ENCODE assay signal across 20 cellular contexts in the genomic region with DNA sequence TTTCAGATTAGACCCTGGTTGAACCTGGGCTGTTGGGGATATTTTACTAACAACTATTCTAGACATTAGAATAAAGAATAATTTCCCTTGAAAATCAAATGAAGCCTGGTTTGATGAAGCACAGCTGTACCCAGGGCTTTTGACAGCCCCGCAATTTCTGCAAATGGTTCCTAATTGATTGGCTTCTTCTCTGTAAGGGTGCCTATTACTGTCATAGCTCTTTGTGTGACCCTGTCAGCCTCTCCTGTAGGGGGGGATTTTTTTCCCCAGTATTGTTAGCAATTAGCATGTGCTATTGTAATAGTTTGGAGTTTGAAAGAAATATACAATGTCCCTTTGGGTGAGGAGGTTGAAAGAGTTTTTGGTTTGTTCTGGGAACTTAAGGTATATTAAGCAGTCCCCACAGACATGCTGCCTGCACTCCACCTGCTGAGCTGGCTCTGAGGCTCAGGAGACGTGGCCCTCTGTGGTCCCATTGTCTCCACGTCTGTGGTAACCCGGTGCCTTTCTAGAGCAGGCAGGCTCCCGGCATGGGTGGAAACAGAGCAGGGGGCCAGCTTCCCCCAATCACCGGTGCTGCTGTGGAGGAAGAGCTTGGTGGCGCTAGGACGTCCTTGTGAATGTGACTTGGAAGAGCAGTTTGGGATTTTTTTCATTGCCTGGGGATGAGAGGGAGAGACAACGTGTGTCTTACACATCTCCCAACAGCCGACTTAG. TPM values are rescaled to one million over a fixed set of nuclear protein-coding genes. Genes with fewer than 3 reads are reported as not detected.
DNase-seq lines count a peak whose midpoint lies in the region; ATAC-seq and TF ChIP-seq lines count a peak whose summit lies in the region.
"Had no signal": no experiment of that assay in that cellular context is flagged by ENCODE, and none has a peak within 500 bp of the region (broad histone marks: within the 10 kb centered on the region; RNA-seq: fewer than 3 reads in every experiment).

No MANE protein-coding gene starts in this region.

- H3K9me3 ChIP-seq in RWPE2 (ENCODE audit: severe bottlenecking) (no peaks in the 10 kb centered on the region), iPS-20b (ENCODE audit: insufficient read depth, low read depth, low read length) (peaks cover 6% of the 10 kb centered on the region; the same call in 1 of the 2 replicates), thyroid gland (no peaks in the 10 kb centered on the region)
- H3K9me3 ChIP-seq: gastroesophageal sphincter, MG63 had no signal

- H3K27ac Mint-ChIP-seq in stimulated activated effector memory CD8-positive, alpha-beta T cell treated with anti-CD3 and anti-CD28 coated beads, Interleukin-12 subunit alpha, Interleukin-12 subunit beta, amount 100 ng/mL, for 72 hours = no peak overlapping the region
- H3K27ac Mint-ChIP-seq: activated CD8-positive, alpha-beta memory T cell treated with anti-CD3 and anti-CD28 coated beads, Interleukin-2, amount 10 ng/mL, durations not matched to agents 7 days and 5 days; T-helper 1 cell treated with Interleukin-12 subunit alpha and Interleukin-12 subunit beta and Interleukin-4 antibody, amounts not matched to agents 30 μg/mL and 1 μg/mL, for 36 hours; type B pancreatic cell had no signal

- intact Hi-C loops in thyroid gland (cut with DNase I) = no loop called here

- no peak for TF ChIP-seq CTCF in RWPE2 (IDR thresholded peaks at IDR 0.05; ENCODE audit: poor library complexity, severe bottlenecking)
- no peak for TF ChIP-seq CTCF in thyroid gland (IDR thresholded peaks at IDR 0.05)

- H3K27ac ChIP-seq in RWPE2 (ENCODE audit: poor library complexity, severe bottlenecking) (no peak overlapping the region), iPS-20b (ENCODE audit: low read length) (no peak overlapping the region), thyroid gland (peak overlapping the region; percentile 65 to 90 (median 89))
- H3K27ac ChIP-seq: C4-2B had no signal

- no peaks in the 10 kb centered on the region for H3K9me3 Mint-ChIP-seq in stimulated activated effector memory CD8-positive, alpha-beta T cell treated with anti-CD3 and anti-CD28 coated beads, Interleukin-12 subunit alpha, Interleukin-12 subunit beta, amount 100 ng/mL, for 72 hours
- H3K9me3 Mint-ChIP-seq: T-helper 1 cell treated with Interleukin-12 subunit alpha and Interleukin-12 subunit beta and Interleukin-4 antibody, amounts not matched to agents 30 μg/mL and 1 μg/mL, for 36 hours; type B pancreatic cell had no signal

- peak overlapping the region; percentile 30; the same call in 1 of the 2 replicates for H3K9ac ChIP-seq in iPS-20b (ENCODE audit: low read depth, low read length)

- peak in 1 of 2 donors; percentile 23 for TF ChIP-seq POLR2A in thyroid gland (IDR thresholded peaks at IDR 0.05)

- no peaks in the 10 kb centered on the region for H3K36me3 ChIP-seq in RWPE2 (ENCODE audit: low read depth)
- peaks cover 9% of the 10 kb centered on the region for H3K36me3 ChIP-seq in iPS-20b (ENCODE audit: insufficient read depth, low read depth, low read length)
- no peaks in the 10 kb centered on the region for H3K36me3 ChIP-seq in thyroid gland
- H3K36me3 ChIP-seq: gastroesophageal sphincter, MG63 had no signal

- H3K4me3 ChIP-seq in RWPE2 (ENCODE audit: severe bottlenecking) (no peak overlapping the region), iPS-20b (ENCODE audit: low read length) (no peak overlapping the region), thyroid gland (replicated peaks in 1 of 3) (no peak overlapping the region)
- H3K4me3 ChIP-seq: MG63 had no signal

- ATAC-seq in RWPE2 (ENCODE audit: low read depth) (peak; percentile 23; the same call in 1 of the 3 replicates), HG02623 (IDR thresholded peaks at IDR 0.05; ENCODE audit: unreplicated experiment) (no peak), HG02870 (IDR thresholded peaks at IDR 0.05; ENCODE audit: unreplicated experiment) (no peak)
- no peak for ATAC-seq in stimulated activated effector memory CD8-positive, alpha-beta T cell treated with anti-CD3 and anti-CD28 coated beads, Interleukin-12 subunit alpha, Interleukin-12 subunit beta, amount 100 ng/mL, for 72 hours
- ATAC-seq: activated CD8-positive, alpha-beta memory T cell treated with anti-CD3 and anti-CD28 coated beads, Interleukin-2, amount 10 ng/mL, durations not matched to agents 7 days and 5 days; gastroesophageal sphincter had no signal

- no peaks in the 10 kb centered on the region for H3K4me1 ChIP-seq in RWPE2 (ENCODE audit: insufficient read depth, poor library complexity, severe bottlenecking)
- H3K4me1 ChIP-seq in iPS-20b (ENCODE audit: insufficient read depth, low read length) = peaks cover 7% of the 10 kb centered on the region
- H3K4me1 ChIP-seq in thyroid gland = peaks cover 51 to 69% of the 10 kb centered on the region in 2 donors

- no peaks in the 10 kb centered on the region for H3K4me1 Mint-ChIP-seq in stimulated activated effector memory CD8-positive, alpha-beta T cell treated with anti-CD3 and anti-CD28 coated beads, Interleukin-12 subunit alpha, Interleukin-12 subunit beta, amount 100 ng/mL, for 72 hours
- H3K4me1 Mint-ChIP-seq: activated CD8-positive, alpha-beta memory T cell treated with anti-CD3 and anti-CD28 coated beads, Interleukin-2, amount 10 ng/mL, durations not matched to agents 7 days and 5 days had no signal

- peak; percentile 31 for DNase-seq in NCI-H748 (lab: John Stamatoyannopoulos, UW; ENCODE audit: unreplicated experiment)
- no peak for DNase-seq in NCI-H748 treated with DMSO at 0.1 percent for 48 hours (lab: John Stamatoyannopoulos, UW)
- DNase-seq in RWPE2 (ENCODE audit: low spot score) = no peak
- DNase-seq in thyroid gland = no peak
- DNase-seq in stimulated activated effector memory CD8-positive, alpha-beta T cell treated with anti-CD3 and anti-CD28 coated beads, Interleukin-12 subunit alpha, Interleukin-12 subunit beta, amount 100 ng/mL, for 72 hours (ENCODE audit: low spot score in 2 of 2) = no peak
- DNase-seq: activated CD4-positive, CD25-positive, alpha-beta regulatory T cell; activated CD8-positive, alpha-beta memory T cell treated with anti-CD3 and anti-CD28 coated beads, Interleukin-2, amount 10 ng/mL, durations not matched to agents 7 days and 5 days; activated effector memory CD4-positive, alpha-beta T cell treated with Interleukin-2 at 50 U/mL for 16 hours; MG63; NCI-H2171; SHP77 had no signal

- H3K36me3 Mint-ChIP-seq in stimulated activated effector memory CD8-positive, alpha-beta T cell treated with anti-CD3 and anti-CD28 coated beads, Interleukin-12 subunit alpha, Interleukin-12 subunit beta, amount 100 ng/mL, for 72 hours = peaks cover 9% of the 10 kb centered on the region

- H3K27me3 ChIP-seq in RWPE2 (ENCODE audit: insufficient read depth, poor library complexity, severe bottlenecking) (no peaks in the 10 kb centered on the region), iPS-20b (ENCODE audit: insufficient read depth, low read length) (no peaks in the 10 kb centered on the region), thyroid gland (no peaks in the 10 kb centered on the region)
- H3K27me3 ChIP-seq: gastroesophageal sphincter, MG63 had no signal

- no peak overlapping the region for H3K4me3 Mint-ChIP-seq in stimulated activated effector memory CD8-positive, alpha-beta T cell treated with anti-CD3 and anti-CD28 coated beads, Interleukin-12 subunit alpha, Interleukin-12 subunit beta, amount 100 ng/mL, for 72 hours
- H3K4me3 Mint-ChIP-seq: activated CD8-positive, alpha-beta memory T cell treated with anti-CD3 and anti-CD28 coated beads, Interleukin-2, amount 10 ng/mL, durations not matched to agents 7 days and 5 days; T-helper 1 cell treated with Interleukin-12 subunit alpha and Interleukin-12 subunit beta and Interleukin-4 antibody, amounts not matched to agents 30 μg/mL and 1 μg/mL, for 36 hours; type B pancreatic cell had no signal

- WGBS in thyroid gland, 2 donors = 59 to 70% methylated on average over 9 to 10 of the region's 10 CpGs

RNA-seq across cellular contexts. Expression of a gene that starts 47.3 kb away (rescaled TPM):
- not detected for total RNA-seq in thyroid gland
- total RNA-seq: A172; activated CD8-positive, alpha-beta memory T cell treated with anti-CD3 and anti-CD28 coated beads, Interleukin-2, amount 10 ng/mL, durations not matched to agents 7 days and 5 days; skeletal muscle tissue had no signal

Comparison
In these comparisons a context has a peak if more than half of its experiments do, and no peak if none do; other contexts are left out.
1. H3K27ac ChIP-seq: peak in thyroid gland (3 of 3); none in RWPE2 (single experiment) and iPS-20b (single experiment).